21 cellular contexts compared by ENCODE assay signal in the genomic region with DNA sequence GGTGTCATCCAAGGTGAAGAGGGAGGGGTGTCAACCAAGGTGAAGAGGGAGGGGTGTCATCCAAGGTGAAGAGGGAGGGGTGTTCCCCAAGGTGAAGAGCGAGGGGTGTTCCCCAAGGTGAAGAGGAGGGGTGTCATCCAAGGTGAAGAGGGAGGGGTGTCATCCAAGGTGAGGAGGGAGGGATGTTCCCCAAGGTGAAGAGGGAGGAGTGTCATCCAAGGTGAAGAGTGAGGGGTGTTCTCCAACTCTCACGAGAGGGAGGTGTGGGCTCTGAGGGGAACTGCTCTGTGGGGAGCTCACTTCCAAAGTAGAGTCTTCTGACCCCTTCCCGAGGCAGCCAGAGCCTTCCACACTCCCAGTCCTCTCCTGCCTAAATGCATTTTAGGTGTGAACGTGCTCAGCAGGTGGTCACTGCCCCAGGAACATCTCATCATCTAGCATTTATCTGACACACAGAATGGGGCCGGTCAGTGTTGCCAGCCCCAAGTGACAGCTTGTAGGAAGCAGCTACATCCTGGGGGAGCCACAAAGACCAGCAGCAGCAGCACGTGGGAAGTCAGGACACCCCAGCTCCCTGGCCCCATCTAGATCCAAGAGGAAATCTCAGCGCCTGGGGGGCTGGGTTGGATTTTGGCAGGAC.
DNase-seq lines count a peak whose midpoint lies in the region; ATAC-seq and TF ChIP-seq lines count a peak whose summit lies in the region.
"Had no signal": no experiment of that assay in that cellular context is flagged by ENCODE, and none has a peak within 500 bp of the region (broad histone marks: within the 10 kb centered on the region; RNA-seq: fewer than 3 reads in every experiment).

No MANE protein-coding gene starts in this region.

- peaks cover 52% of the 10 kb centered on the region for H3K36me3 Mint-ChIP-seq in GM23338 (ENCODE audit: low read depth)
- H3K36me3 Mint-ChIP-seq: CD4-positive, CD25-positive, alpha-beta regulatory T cell; CD8-positive, alpha-beta memory T cell had no signal

- H2BK12ac ChIP-seq in neuronal stem cell (ENCODE audit: low read length), result no peak overlapping the region

- H2AFZ ChIP-seq in neuronal stem cell (ENCODE audit: low read length) (no peak overlapping the region), GM23338 (no peak overlapping the region)

- no peak for TF ChIP-seq POLR2A in esophagus muscularis mucosa (IDR thresholded peaks at IDR 0.05; ENCODE audit: low read depth)
- no peak for TF ChIP-seq POLR2A in vagina (IDR thresholded peaks at IDR 0.05)

- WGBS in esophagus muscularis mucosa, result 67% methylated on average over 7 of the region's 7 CpGs
- WGBS in neuronal stem cell (ENCODE audit: extremely low coverage in 2 of 2, insufficient read length in 2 of 2, insufficient replicate concordance in 1 of 2), 2 donors, result no CpG with 5 or more reads among the region's 7 CpGs

- no peaks in the 10 kb centered on the region for H3K79me1 ChIP-seq in neuronal stem cell (ENCODE audit: low read depth, low read length)

- peaks cover 99% of the 10 kb centered on the region for H3K9me3 Mint-ChIP-seq in GM23338

- intact Hi-C loops in Right ventricle myocardium superior (cut with DNase I) (no loop called here), esophagus muscularis mucosa (cut with DNase I) (no loop called here), vagina (cut with DNase I) (no loop called here)

- H3K27ac Mint-ChIP-seq in GM23338, result no peak overlapping the region
- H3K27ac Mint-ChIP-seq: CD4-positive, CD25-positive, alpha-beta regulatory T cell; CD8-positive, alpha-beta memory T cell had no signal

- no peak overlapping the region for H3K9ac ChIP-seq in neuronal stem cell (ENCODE audit: low read depth, low read length, poor library complexity)

- ATAC-seq in Right ventricle myocardium superior (ENCODE audit: poor library complexity) (no peak), HG02973 (IDR thresholded peaks at IDR 0.05; ENCODE audit: unreplicated experiment) (no peak), GM23338 (no peak), HG03378 (IDR thresholded peaks at IDR 0.05; ENCODE audit: unreplicated experiment) (no peak)
- ATAC-seq: GM12878 had no signal

- H3K23ac ChIP-seq in neuronal stem cell (ENCODE audit: low read depth, low read length, poor library complexity), result no peak overlapping the region

- no peaks in the 10 kb centered on the region for H3K9me3 ChIP-seq in right atrium auricular region
- no peaks in the 10 kb centered on the region for H3K9me3 ChIP-seq in esophagus muscularis mucosa
- peaks cover 0 to 1% of the 10 kb centered on the region in 2 donors for H3K9me3 ChIP-seq in neuronal stem cell (replicated peaks in 1 of 2; ENCODE audit: control insufficient read depth in 2 of 2, insufficient read depth in 1 of 2, low read depth in 1 of 2, low read length in 2 of 2)
- H3K9me3 ChIP-seq in vagina, result no peaks in the 10 kb centered on the region
- H3K9me3 ChIP-seq: BE2C, HAP-1 had no signal

- no peak overlapping the region for H3K4me2 ChIP-seq in neuronal stem cell (ENCODE audit: insufficient read depth, low read length, poor library complexity, severe bottlenecking)
- H3K4me2 ChIP-seq in GM23338, result no peak overlapping the region

- no peak overlapping the region for H2BK15ac ChIP-seq in neuronal stem cell (ENCODE audit: low read length)

- no peak overlapping the region for H4K91ac ChIP-seq in neuronal stem cell (ENCODE audit: low read depth, low read length, poor library complexity)

- H3K4me3 ChIP-seq in right atrium auricular region, result no peak overlapping the region
- H3K4me3 ChIP-seq in esophagus muscularis mucosa, result no peak overlapping the region
- peak overlapping the region in 1 of 2 donors; percentile 25 for H3K4me3 ChIP-seq in neuronal stem cell (ENCODE audit: low read length in 2 of 2)
- H3K4me3 ChIP-seq in vagina, result no peak overlapping the region
- no peak overlapping the region for H3K4me3 ChIP-seq in GM23338
- H3K4me3 ChIP-seq: GM12878, HAP-1 had no signal

- no peak overlapping the region for H4K8ac ChIP-seq in neuronal stem cell (ENCODE audit: low read depth, low read length)

- TF ChIP-seq CTCF in right atrium auricular region (IDR thresholded peaks at IDR 0.05), result no peak
- no peak for TF ChIP-seq CTCF in esophagus muscularis mucosa (IDR thresholded peaks at IDR 0.05)
- TF ChIP-seq CTCF in vagina (IDR thresholded peaks at IDR 0.05), result no peak
- no peak for TF ChIP-seq CTCF in GM23338 (conservative IDR thresholded peaks at IDR 0.05; ENCODE audit: low read depth in 2 of 2)

- no peaks in the 10 kb centered on the region for H4K20me1 ChIP-seq in GM23338 (replicated peaks; ENCODE audit: insufficient read depth)

- DNase-seq in right atrium auricular region (ENCODE audit: low spot score) (peak; percentile 51), Right ventricle myocardium superior (no peak), esophagus muscularis mucosa (ENCODE audit: extremely low spot score) (peak; percentile 87), neuronal stem cell (ENCODE audit: low spot score) (no peak), vagina (ENCODE audit: extremely low spot score in 2 of 2) (peak; percentile 65 to 87), GM23338 (ENCODE audit: low spot score) (no peak)
- DNase-seq: ACHN; BE2C; C1 segment of cervical spinal cord; CD4-positive, CD25-positive, alpha-beta regulatory T cell; CD8-positive, alpha-beta memory T cell; COR-L47; DMS 273 treated with DMSO at 0.1 percent for 48 hours; DMS53; DND-41; EL had no signal

- H2BK5ac ChIP-seq in neuronal stem cell (ENCODE audit: low read length), result no peak overlapping the region

- H3K27me3 ChIP-seq in right atrium auricular region (no peaks in the 10 kb centered on the region), esophagus muscularis mucosa (peaks cover 0 to 13% (median 0%) of the 10 kb centered on the region in 4 donors), neuronal stem cell (ENCODE audit: control insufficient read depth in 3 of 3, insufficient read depth in 3 of 3, low read depth in 1 of 3, low read length in 3 of 3) (peaks cover 0 to 2% (median 0%) of the 10 kb centered on the region in 3 experiments), vagina (no peaks in the 10 kb centered on the region), GM23338 (ENCODE audit: insufficient read depth) (no peaks in the 10 kb centered on the region)
- H3K27me3 ChIP-seq: BE2C had no signal

- H3K14ac ChIP-seq in neuronal stem cell (ENCODE audit: low read length), result peak overlapping the region; percentile 31

- H3K9me2 ChIP-seq in GM23338 (ENCODE audit: insufficient read depth), result no peaks in the 10 kb centered on the region

- H3K36me3 ChIP-seq in right atrium auricular region (no peaks in the 10 kb centered on the region), esophagus muscularis mucosa (no peaks in the 10 kb centered on the region), neuronal stem cell (replicated peaks in 1 of 2; ENCODE audit: control insufficient read depth in 2 of 2, insufficient read depth in 2 of 2, low read length in 2 of 2) (no peaks in the 10 kb centered on the region), vagina (no peaks in the 10 kb centered on the region), GM23338 (ENCODE audit: insufficient read depth) (no peaks in the 10 kb centered on the region; the same call in 1 of the 2 replicates)
- H3K36me3 ChIP-seq: BE2C, HAP-1 had no signal

- H3K27ac ChIP-seq in right atrium auricular region (no peak overlapping the region), esophagus muscularis mucosa (replicated peaks in 1 of 4) (no peak overlapping the region), neuronal stem cell (replicated peaks; ENCODE audit: low read length) (no peak overlapping the region), vagina (no peak overlapping the region), GM23338 (ENCODE audit: low read depth) (no peak overlapping the region)
- H3K27ac ChIP-seq: HL-60 had no signal

- no peak overlapping the region for H2BK120ac ChIP-seq in neuronal stem cell (ENCODE audit: low read depth, low read length)

- H3K79me2 ChIP-seq in GM23338 (replicated peaks; ENCODE audit: insufficient read depth), result no peaks in the 10 kb centered on the region

- H2AK5ac ChIP-seq in neuronal stem cell (ENCODE audit: low read depth, low read length), result no peak overlapping the region

- no peak for TF ChIP-seq EP300 in esophagus muscularis mucosa (IDR thresholded peaks at IDR 0.05)

- no peaks in the 10 kb centered on the region for H3K4me1 ChIP-seq in right atrium auricular region
- no peaks in the 10 kb centered on the region for H3K4me1 ChIP-seq in esophagus muscularis mucosa
- no peaks in the 10 kb centered on the region for H3K4me1 ChIP-seq in neuronal stem cell (ENCODE audit: control insufficient read depth in 2 of 2, insufficient read depth in 1 of 2, low read depth in 1 of 2, low read length in 2 of 2)
- no peaks in the 10 kb centered on the region for H3K4me1 ChIP-seq in vagina
- no peaks in the 10 kb centered on the region for H3K4me1 ChIP-seq in GM23338 (ENCODE audit: insufficient read depth)
- H3K4me1 ChIP-seq: BE2C, HAP-1 had no signal

- H3K4me1 Mint-ChIP-seq in GM23338, result no peaks in the 10 kb centered on the region
- H3K4me1 Mint-ChIP-seq: CD4-positive, CD25-positive, alpha-beta regulatory T cell; CD8-positive, alpha-beta memory T cell had no signal

- H3F3A ChIP-seq in GM23338 (replicated peaks; ENCODE audit: low read depth), result no peaks in the 10 kb centered on the region

- H3K4ac ChIP-seq in neuronal stem cell (ENCODE audit: low read length), result no peak overlapping the region

- H3K4me3 Mint-ChIP-seq in GM23338, result no peak overlapping the region
- H3K4me3 Mint-ChIP-seq: CD4-positive, CD25-positive, alpha-beta regulatory T cell; CD8-positive, alpha-beta memory T cell had no signal

- H3K27me3 Mint-ChIP-seq in GM23338 (ENCODE audit: insufficient read depth, low read depth, poor library complexity), result peaks cover 8% of the 10 kb centered on the region
- H3K27me3 Mint-ChIP-seq: CD4-positive, CD25-positive, alpha-beta regulatory T cell had no signal

- H3K18ac ChIP-seq in neuronal stem cell (ENCODE audit: low read length), result peak overlapping the region; percentile 5

TF ChIP-seq in GM23338, 12 proteins besides CTCF, POLR2A, EP300 and RAD21:
- TF ChIP-seq JUNB (IDR thresholded peaks at IDR 0.05; ENCODE audit: unreplicated experiment), result no peak
- no peak for TF ChIP-seq EZH2phosphoT487 (IDR thresholded peaks at IDR 0.05; ENCODE audit: unreplicated experiment)
- TF ChIP-seq EZH2 (IDR thresholded peaks at IDR 0.05; ENCODE audit: low read depth, unreplicated experiment), result no peak
- TF ChIP-seq ZNF331 (CRISPR knock-in tag; IDR thresholded peaks at IDR 0.05; ENCODE audit: low read depth), result no peak

Comparison
In these comparisons a context has a peak if more than half of its experiments do, and no peak if none do; other contexts are left out.
1. DNase-seq: peak in right atrium auricular region (single experiment), esophagus muscularis mucosa (single experiment) and vagina (2 of 2); none in Right ventricle myocardium superior (single experiment), neuronal stem cell (single experiment) and GM23338 (single experiment).